ENCODE assay signal across 12 cellular contexts in the genomic region with DNA sequence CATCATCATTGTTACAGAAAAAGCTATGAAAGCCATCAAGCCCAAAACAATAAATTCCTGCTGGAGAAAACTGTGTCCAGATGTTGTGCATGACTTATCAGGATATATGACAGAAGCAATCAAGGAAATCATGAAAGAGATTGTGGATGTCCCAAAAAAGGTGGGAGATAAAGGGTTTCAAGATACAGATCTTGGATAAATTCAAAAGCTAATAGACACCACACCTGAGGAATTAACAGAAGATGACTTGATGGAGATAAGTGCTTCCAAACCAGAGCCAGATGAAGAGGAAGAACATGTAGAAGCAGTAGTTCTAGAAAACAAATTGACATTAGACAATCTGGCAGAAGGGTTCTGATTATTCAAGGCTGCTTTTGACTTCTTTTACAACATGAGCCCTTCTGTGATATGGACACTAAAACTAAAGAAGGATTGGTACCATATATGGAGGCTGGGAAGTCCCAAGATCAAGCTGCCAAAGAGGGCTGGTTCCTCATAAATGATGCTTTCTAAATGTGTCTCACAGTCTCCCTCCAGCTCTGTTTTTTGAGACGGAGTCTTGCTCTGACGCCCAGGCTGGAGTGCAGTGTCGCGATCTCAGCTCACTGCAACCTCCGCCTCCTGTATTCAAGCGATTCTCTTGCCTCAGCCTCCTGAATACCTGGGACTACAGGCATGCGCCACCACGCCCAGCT.
"Had no signal": no experiment of that assay in that cellular context is flagged by ENCODE, and none has a peak within 500 bp of the region (broad histone marks: within the 10 kb centered on the region; RNA-seq: fewer than 3 reads in every experiment).

No MANE protein-coding gene starts in this region.

- H3K9me3 Mint-ChIP-seq: activated naive CD4-positive, alpha-beta T cell treated with anti-CD3 and anti-CD28 coated beads for 36 hours had no signal

- ATAC-seq: activated CD8-positive, alpha-beta T cell treated with anti-CD3 and anti-CD28 coated beads, Interleukin-2, amount 10 ng/mL, durations not matched to agents 7 days and 5 days; gastroesophageal sphincter; left colon had no signal

- DNase-seq: activated CD4-positive, alpha-beta T cell treated with anti-CD3 and anti-CD28 coated beads for 4 hours; activated CD8-positive, alpha-beta T cell treated with anti-CD3 and anti-CD28 coated beads, Interleukin-2, amount 10 ng/mL, durations not matched to agents 7 days and 5 days; activated naive CD4-positive, alpha-beta T cell treated with anti-CD3 and anti-CD28 coated beads for 36 hours; left colon; stimulated activated CD4-positive, alpha-beta T cell treated with anti-CD3 and anti-CD28 coated beads, Interleukin-15, amount 100 ng/mL, for 24 hours; stimulated activated CD4-positive, alpha-beta T cell treated with anti-CD3 and anti-CD28 coated beads, Interleukin-4, amount 100 ng/mL, for 24 hours; SW 1271; T-helper 9 cell; uterus had no signal

- H3K4me1 ChIP-seq: uterus had no signal

- H3K36me3 ChIP-seq: gastroesophageal sphincter, uterus had no signal

- H3K4me3 ChIP-seq: gastroesophageal sphincter, uterus had no signal

- H3K27ac Mint-ChIP-seq: activated CD8-positive, alpha-beta T cell treated with anti-CD3 and anti-CD28 coated beads, Interleukin-2, amount 10 ng/mL, durations not matched to agents 7 days and 5 days; activated naive CD4-positive, alpha-beta T cell treated with anti-CD3 and anti-CD28 coated beads for 36 hours had no signal

- H3K4me3 Mint-ChIP-seq: activated CD8-positive, alpha-beta T cell treated with anti-CD3 and anti-CD28 coated beads, Interleukin-2, amount 10 ng/mL, durations not matched to agents 7 days and 5 days; activated naive CD4-positive, alpha-beta T cell treated with anti-CD3 and anti-CD28 coated beads for 36 hours; neural crest cell had no signal

- H3K27ac ChIP-seq: gastroesophageal sphincter had no signal

- FAIRE-seq: colon had no signal

- H3K27me3 ChIP-seq: uterus had no signal

- H3K9me3 ChIP-seq: gastroesophageal sphincter, uterus had no signal
